Comparison of ENCODE assay signal across 17 cellular contexts in the genomic region with DNA sequence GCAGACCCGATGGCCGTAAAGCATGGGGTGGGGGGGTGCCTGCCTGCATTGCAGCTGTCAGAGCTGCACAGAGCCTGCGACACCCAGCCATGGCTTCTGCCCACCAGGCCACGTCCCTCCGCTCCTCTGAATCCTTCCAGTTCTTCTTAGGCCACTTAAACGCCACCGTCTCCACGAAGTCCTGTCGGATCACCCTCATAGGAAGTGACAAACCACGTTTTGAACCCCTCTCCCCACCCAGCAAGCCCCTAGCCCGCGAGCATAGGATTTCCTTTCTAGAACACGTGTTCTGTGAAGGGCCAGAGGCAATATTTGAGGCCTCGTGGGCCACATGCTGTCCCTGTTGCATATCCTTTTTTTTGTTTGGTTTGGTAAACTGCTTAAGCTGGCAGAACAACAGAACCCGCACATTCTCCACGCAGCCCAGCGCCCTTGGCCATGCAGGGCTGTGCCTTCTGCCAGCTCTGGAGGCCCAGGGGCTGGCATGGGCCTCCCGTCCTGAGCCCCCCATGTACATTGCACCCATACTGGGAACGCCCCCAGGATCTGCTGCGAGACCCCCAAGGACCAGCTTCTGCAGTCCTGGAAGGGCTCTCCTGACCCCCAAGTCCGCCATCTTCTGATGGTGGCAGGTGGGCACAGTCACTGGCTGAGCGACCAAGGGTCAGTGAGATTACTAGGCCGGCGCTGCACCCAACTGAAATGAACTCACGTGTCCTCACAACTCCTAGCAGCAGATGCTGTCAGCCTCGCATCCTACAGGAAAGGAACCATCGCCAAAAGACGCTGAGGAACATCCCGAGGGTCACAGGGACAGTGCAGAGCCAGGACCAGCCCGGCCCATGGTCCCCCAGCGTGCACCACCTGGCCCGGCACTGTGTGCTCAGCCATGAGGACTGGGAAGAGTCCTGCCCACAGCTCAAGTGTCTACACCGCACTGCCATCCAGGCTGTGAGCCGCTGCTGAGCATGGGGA. TPM values are rescaled to one million over a fixed set of nuclear protein-coding genes. Genes with fewer than 3 reads are reported as not detected.
A peak's percentile ranks its signal among the peaks of the same experiment; 100 is the strongest.
DNase-seq lines count a peak whose midpoint lies in the region; ATAC-seq and TF ChIP-seq lines count a peak whose summit lies in the region.
"Had no signal": no experiment of that assay in that cellular context is flagged by ENCODE, and none has a peak within 500 bp of the region (broad histone marks: within the 10 kb centered on the region; RNA-seq: fewer than 3 reads in every experiment).

No MANE protein-coding gene starts in this region.

- H3K27ac ChIP-seq in right atrium auricular region (peak overlapping the region; percentile 39 to 40), osteoblast (ENCODE audit: low read depth, low read length) (no peak overlapping the region), upper lobe of right lung (no peak overlapping the region)

- H3K27me3 ChIP-seq in right atrium auricular region (no peaks in the 10 kb centered on the region), osteoblast (ENCODE audit: insufficient read depth, low read length) (no peaks in the 10 kb centered on the region), upper lobe of right lung (no peaks in the 10 kb centered on the region)
- H3K27me3 ChIP-seq: MG63 had no signal

- H3K79me2 ChIP-seq in osteoblast (ENCODE audit: insufficient read depth, low read length) = no peaks in the 10 kb centered on the region

- no peak overlapping the region for H3K4me3 ChIP-seq in right atrium auricular region
- no peak overlapping the region for H3K4me3 ChIP-seq in osteoblast (ENCODE audit: insufficient read depth, low read length)
- no peak overlapping the region for H3K4me3 ChIP-seq in upper lobe of right lung
- H3K4me3 ChIP-seq: MG63 had no signal

- intact Hi-C loops in left cardiac atrium (cut with DNase I) (no loop called here), cardiac septum (cut with DNase I) (no loop called here), upper lobe of right lung (cut with DNase I) (no loop called here)

- H3K36me3 ChIP-seq in right atrium auricular region (peaks cover 6% of the 10 kb centered on the region), osteoblast (ENCODE audit: insufficient read depth, low read length) (peaks cover 6% of the 10 kb centered on the region), upper lobe of right lung (peaks cover 8% of the 10 kb centered on the region)

- H3K4me2 ChIP-seq in osteoblast (ENCODE audit: insufficient read depth, low read length) = no peak overlapping the region

- no peak overlapping the region for H2AFZ ChIP-seq in osteoblast (ENCODE audit: low read length)

- H3K4me1 ChIP-seq in right atrium auricular region = no peaks in the 10 kb centered on the region
- no peaks in the 10 kb centered on the region for H3K4me1 ChIP-seq in osteoblast (ENCODE audit: insufficient read depth, low read length)
- H3K4me1 ChIP-seq in upper lobe of right lung = no peaks in the 10 kb centered on the region

- ATAC-seq in left cardiac atrium (no peak), upper lobe of right lung (no peak), GM19467 (IDR thresholded peaks at IDR 0.05; ENCODE audit: unreplicated experiment) (no peak)

- TF ChIP-seq CTCF in right atrium auricular region (IDR thresholded peaks at IDR 0.05) (no peak), osteoblast (IDR thresholded peaks at IDR 0.05; ENCODE audit: extremely low read depth, low read depth, low read length) (no peak), upper lobe of right lung (IDR thresholded peaks at IDR 0.05) (no peak)

- H4K20me1 ChIP-seq in osteoblast (ENCODE audit: insufficient read depth, low read length) = no peaks in the 10 kb centered on the region

- H3K9me3 ChIP-seq in right atrium auricular region (no peaks in the 10 kb centered on the region), osteoblast (ENCODE audit: low read depth, low read length) (no peaks in the 10 kb centered on the region), upper lobe of right lung (no peaks in the 10 kb centered on the region)
- H3K9me3 ChIP-seq: MG63 had no signal

- DNase-seq in left cardiac atrium = peak; percentile 15
- DNase-seq in cardiac septum (ENCODE audit: low spot score) = no peak
- DNase-seq in right atrium auricular region (ENCODE audit: low spot score) = no peak
- DNase-seq in osteoblast (ENCODE audit: insufficient read length, low spot score, missing footprints) = peak; percentile 68
- peak; percentile 49 for DNase-seq in upper lobe of right lung
- no peak for DNase-seq in NCI-H128 (lab: John Stamatoyannopoulos, UW; ENCODE audit: unreplicated experiment)
- DNase-seq in NAMALWA (ENCODE audit: low spot score) = no peak
- DNase-seq: CD4-positive, CD25-positive, alpha-beta regulatory T cell; DMS79; GOT3; HFFc6; MG63; NCI-H1930; NCI-H2171 treated with DMSO at 0.1 percent for 48 hours; NCI-H82; SIG-M5 had no signal

RNA-seq across cellular contexts. Expression of a gene that starts 35.1 kb away (rescaled TPM):
- total RNA-seq in left cardiac atrium = 100 to 1,000 TPM; 102 to 128 TPM
- 135 TPM for total RNA-seq in cardiac septum
- total RNA-seq in right atrium auricular region = 100 to 1,000 TPM; 130 to 184 TPM
- 51.3 and 55.4 TPM in 2 replicates for total RNA-seq in osteoblast
- total RNA-seq in upper lobe of right lung = 66.8 TPM

Comparison
In these comparisons a context has a peak if more than half of its experiments do, and no peak if none do; other contexts are left out.
1. DNase-seq: peak in left cardiac atrium (single experiment), osteoblast (single experiment) and upper lobe of right lung (single experiment); none in cardiac septum (single experiment), right atrium auricular region (single experiment), NCI-H128 (single experiment) and NAMALWA (single experiment).
2. H3K27ac ChIP-seq: peak in right atrium auricular region (2 of 2); none in osteoblast (single experiment) and upper lobe of right lung (single experiment).